In the genomic region with DNA sequence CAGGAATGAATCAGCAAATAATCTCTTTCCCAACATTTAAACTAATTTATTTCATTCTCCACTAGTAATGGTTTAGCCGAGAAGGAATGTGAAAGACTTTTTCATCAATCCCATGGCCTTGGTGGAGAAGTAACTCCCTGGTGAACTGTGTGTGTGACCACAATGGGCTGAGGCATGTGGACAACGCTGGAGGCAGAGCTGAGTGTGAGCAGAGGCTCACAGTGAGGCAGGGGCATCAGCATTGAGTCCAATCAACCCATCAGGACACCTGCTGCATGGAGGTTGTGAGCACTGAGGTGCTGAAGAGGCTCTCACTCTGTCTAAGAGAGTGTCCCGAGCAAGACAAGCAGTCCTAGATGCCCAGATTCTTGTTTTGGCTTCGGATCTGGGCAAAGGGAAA, we compare ENCODE assay signal across 21 cellular contexts.
"Had no signal": no experiment of that assay in that cellular context is flagged by ENCODE, and none has a peak within 500 bp of the region (broad histone marks: within the 10 kb centered on the region; RNA-seq: fewer than 3 reads in every experiment).

No MANE protein-coding gene starts in this region.

- H3K9me3 ChIP-seq: mucosa of descending colon had no signal

- H3K27ac ChIP-seq: coronary artery, dorsolateral prefrontal cortex, esophagus muscularis mucosa, foreskin keratinocyte, heart right ventricle, left lung, lower lobe of right lung had no signal

- H3K4me3 ChIP-seq: coronary artery, dorsolateral prefrontal cortex, esophagus muscularis mucosa, heart right ventricle, left lung, lower lobe of right lung, mucosa of descending colon had no signal

- FAIRE-seq: colon, endothelial cell of umbilical vein, islet of Langerhans, keratinocyte had no signal

- H3K4me1 ChIP-seq: esophagus muscularis mucosa, foreskin keratinocyte, heart right ventricle, left lung, lower lobe of right lung had no signal

- H3K27me3 ChIP-seq: esophagus muscularis mucosa, foreskin keratinocyte, heart right ventricle, left lung had no signal

- DNase-seq: dermis blood vessel endothelial cell; dorsolateral prefrontal cortex; effector CD4-positive, alpha-beta T cell; effector memory CD4-positive, alpha-beta T cell; foreskin keratinocyte; glutamatergic neuron; head of caudate nucleus; heart right ventricle; hippocampal formation; left cardiac atrium; left lung; left ventricle myocardium superior; lower lobe of right lung; mesenchymal stem cell; mucosa of descending colon had no signal

- H3K36me3 ChIP-seq: esophagus muscularis mucosa, heart right ventricle, left lung, lower lobe of right lung had no signal

- ATAC-seq: foreskin keratinocyte, heart right ventricle, left cardiac atrium, left lung, left ventricle myocardium superior, lower lobe of right lung, mucosa of descending colon had no signal
